Comparison of ENCODE assay signal across 15 cellular contexts in genomic region chr9:12861035-12861434, GRCh38.
"Had no signal": no experiment of that assay in that cellular context is flagged by ENCODE, and none has a peak within 500 bp of the region (broad histone marks: within the 10 kb centered on the region; RNA-seq: fewer than 3 reads in every experiment).

No MANE protein-coding gene starts in this region.

- H3K27ac ChIP-seq: right atrium auricular region, tibial nerve, WERI-Rb-1 had no signal

- H3K27me3 ChIP-seq: right atrium auricular region, tibial nerve had no signal

- H3K9me3 ChIP-seq: right atrium auricular region, tibial nerve had no signal

- ATAC-seq: activated naive CD8-positive, alpha-beta T cell treated with anti-CD3 and anti-CD28 coated beads, Interleukin-2, amount 50 U/mL, for 24 hours had no signal

- DNase-seq: activated CD4-positive, alpha-beta T cell treated with anti-CD3 and anti-CD28 coated beads for 48 hours; activated CD8-positive, alpha-beta memory T cell treated with anti-CD3 and anti-CD28 coated beads for 24 hours; activated naive CD4-positive, alpha-beta T cell treated with Interleukin-2 at 50 U/mL for 16 hours; activated naive CD8-positive, alpha-beta T cell treated with anti-CD3 and anti-CD28 coated beads, Interleukin-2, amount 50 U/mL, for 24 hours; caudate nucleus; cortex of kidney; effector CD8-positive, alpha-beta T cell; glutamatergic neuron; naive B cell; posterior cingulate gyrus; T-helper 9 cell; WERI-Rb-1 had no signal

- H3K4me3 ChIP-seq: right atrium auricular region, skin epidermis, tibial nerve had no signal

- H3K27ac Mint-ChIP-seq: activated naive CD8-positive, alpha-beta T cell treated with anti-CD3 and anti-CD28 coated beads, Interleukin-2, amount 50 U/mL, for 24 hours; naive B cell had no signal

- H3K4me3 Mint-ChIP-seq: activated naive CD8-positive, alpha-beta T cell treated with anti-CD3 and anti-CD28 coated beads, Interleukin-2, amount 50 U/mL, for 24 hours; naive B cell had no signal

- H3K4me1 Mint-ChIP-seq: activated naive CD8-positive, alpha-beta T cell treated with anti-CD3 and anti-CD28 coated beads, Interleukin-2, amount 50 U/mL, for 24 hours; naive B cell had no signal

- H3K36me3 Mint-ChIP-seq: naive B cell had no signal

- H3K4me1 ChIP-seq: right atrium auricular region had no signal

- H3K36me3 ChIP-seq: right atrium auricular region, tibial nerve, WERI-Rb-1 had no signal

- H3K27me3 Mint-ChIP-seq: activated naive CD8-positive, alpha-beta T cell treated with anti-CD3 and anti-CD28 coated beads, Interleukin-2, amount 50 U/mL, for 24 hours; naive B cell had no signal
